In the genomic region with DNA sequence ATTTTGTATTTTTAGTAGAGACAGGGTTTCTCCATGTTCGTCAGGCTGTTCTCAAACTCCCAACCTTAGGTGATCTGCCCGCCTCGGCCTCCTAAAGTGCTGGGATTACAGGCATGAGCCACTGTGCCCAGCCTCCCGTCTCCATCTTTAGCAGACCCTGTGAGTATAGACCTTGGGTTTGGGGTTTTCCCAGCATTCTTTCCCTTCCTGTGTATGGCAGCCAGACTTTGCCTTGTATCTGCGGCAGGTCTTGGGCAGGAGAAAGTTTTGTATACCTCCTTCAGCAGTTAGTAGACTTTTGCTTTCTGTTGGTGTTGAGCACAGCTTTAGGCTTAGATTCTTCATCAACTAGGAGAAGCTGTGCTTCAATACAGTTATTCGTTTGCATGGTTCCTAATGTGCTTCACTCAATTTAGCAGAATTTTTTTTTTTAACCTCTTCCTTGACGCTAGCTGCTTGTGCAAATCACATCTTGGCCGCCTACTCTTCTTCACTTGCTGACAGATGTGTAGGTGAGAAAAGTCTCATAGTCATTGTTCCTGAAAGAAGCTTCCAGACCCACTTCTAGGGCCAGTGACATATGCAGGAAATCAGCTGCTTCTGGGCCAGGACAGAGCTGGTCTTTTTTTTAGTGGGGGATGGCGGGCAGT, we compare ENCODE assay signal across 1 cellular context.
TF ChIP-seq lines count a peak whose summit lies in the region.

No MANE protein-coding gene starts in this region.

TF ChIP-seq in GM12891, 5 proteins besides CTCF, POLR2A, EP300 and RAD21:
- TF ChIP-seq POLR2AphosphoS5 (IDR thresholded peaks at IDR 0.05; ENCODE audit: low read depth, low read length) (no peak), PAX5 (IDR thresholded peaks at IDR 0.05; ENCODE audit: insufficient read depth, low read length, severe bottlenecking) (no peak), TAF1 (IDR thresholded peaks at IDR 0.05; ENCODE audit: low read depth, low read length) (no peak), POU2F2 (IDR thresholded peaks at IDR 0.05; ENCODE audit: low read depth, low read length) (no peak), SPI1 (IDR thresholded peaks at IDR 0.05; ENCODE audit: low read depth, low read length) (no peak)
